22 cellular contexts compared by ENCODE assay signal in the genomic region with DNA sequence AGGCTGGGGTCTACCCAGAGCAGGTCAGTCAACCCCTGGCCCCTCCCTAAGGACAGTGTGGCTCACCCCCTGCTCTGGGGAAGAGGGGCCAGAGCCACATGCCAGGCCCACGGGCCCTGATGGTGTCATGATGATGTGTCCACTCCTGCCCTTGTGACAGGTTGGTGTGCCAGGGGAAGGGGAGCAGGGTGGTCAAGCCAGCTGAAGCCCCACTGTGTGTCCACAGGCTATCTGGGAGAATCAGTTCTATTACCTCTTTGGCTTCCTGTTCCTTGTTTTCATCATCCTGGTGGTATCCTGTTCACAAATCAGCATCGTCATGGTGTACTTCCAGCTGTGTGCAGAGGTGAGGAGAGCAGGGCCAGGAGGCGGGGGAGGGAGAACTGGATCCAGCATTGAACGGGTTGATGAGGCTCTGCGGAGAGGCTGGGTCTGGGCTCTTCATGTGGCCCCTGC. TPM values are rescaled to one million over a fixed set of nuclear protein-coding genes. Genes with fewer than 3 reads are reported as not detected.
DNase-seq lines count a peak whose midpoint lies in the region; ATAC-seq, FAIRE-seq and TF ChIP-seq lines count a peak whose summit lies in the region.
"Had no signal": no experiment of that assay in that cellular context is flagged by ENCODE, and none has a peak within 500 bp of the region (broad histone marks: within the 10 kb centered on the region; RNA-seq: fewer than 3 reads in every experiment).

No MANE protein-coding gene starts in this region.

- in situ Hi-C loops in IMR-90 (cut with MboI; ENCODE audit: low sequenced_read_pairs) (no loop called here), K562 (cut with MboI) (loop anchor here (25.0 kb wide), 1 partner anchor 503 kb away; a partner anchor contains a TSS)

- no peaks in the 10 kb centered on the region for H3K9me3 ChIP-seq in IMR-90 (ENCODE audit: control insufficient read depth, insufficient read depth, low read length)
- H3K9me3 ChIP-seq in K562 (replicated peaks; ENCODE audit: control insufficient read depth, insufficient read depth, low read depth, low read length) = no peaks in the 10 kb centered on the region
- H3K9me3 ChIP-seq in right lobe of liver = no peaks in the 10 kb centered on the region
- no peaks in the 10 kb centered on the region for H3K9me3 ChIP-seq in upper lobe of right lung

- H3K23ac ChIP-seq in IMR-90 (ENCODE audit: low read depth, low read length) = no peak overlapping the region

- H3K18ac ChIP-seq in IMR-90 (ENCODE audit: low read depth, low read length) = no peak overlapping the region

- no peak overlapping the region for H3K27ac ChIP-seq in IMR-90 (ENCODE audit: insufficient read depth, low read length)
- H3K27ac ChIP-seq in K562 (ENCODE audit: extremely low read depth, low read depth, low read length) = peak overlapping the region; percentile 85
- H3K27ac ChIP-seq in right lobe of liver = no peak overlapping the region
- H3K27ac ChIP-seq in upper lobe of right lung = no peak overlapping the region
- H3K27ac ChIP-seq: C4-2B, SK-N-MC had no signal

- H2AFZ ChIP-seq in IMR-90 (replicated peaks; ENCODE audit: low read length, poor library complexity) (no peak overlapping the region), K562 (ENCODE audit: low read depth, low read length) (peak overlapping the region; percentile 12; the same call in 1 of the 2 replicates)

- H2AK9ac ChIP-seq in IMR-90 (replicated peaks; ENCODE audit: low read depth, low read length, poor library complexity) = peak overlapping the region; percentile 42

- dilution Hi-C loops in IMR-90 (cut with HindIII; ENCODE audit: low sequenced_read_pairs, unreplicated experiment) = no loop called here

- peaks cover 0 to 15% of the 10 kb centered on the region in 2 experiments; a peak in 2 of 4 replicates for H3K79me1 ChIP-seq in IMR-90 (ENCODE audit: low read depth in 1 of 2, low read length in 2 of 2)

- peaks cover 57% of the 10 kb centered on the region for H3K36me3 ChIP-seq in IMR-90 (ENCODE audit: control insufficient read depth, insufficient read depth, low read length)
- peaks cover 77% of the 10 kb centered on the region for H3K36me3 ChIP-seq in K562 (ENCODE audit: control insufficient read depth, insufficient read depth, low read length)
- H3K36me3 ChIP-seq in right lobe of liver = peaks cover 0 to 64% (median 25%) of the 10 kb centered on the region in 4 donors
- H3K36me3 ChIP-seq in upper lobe of right lung = peaks cover 63% of the 10 kb centered on the region

- H2BK120ac ChIP-seq in IMR-90 (ENCODE audit: low read depth, low read length) = no peak overlapping the region

- no peak overlapping the region for H3K14ac ChIP-seq in IMR-90 (replicated peaks; ENCODE audit: low read depth, low read length)

- H3K79me2 ChIP-seq in K562 (ENCODE audit: control insufficient read depth, insufficient read depth, low read length) = no peaks in the 10 kb centered on the region

- H4K8ac ChIP-seq in IMR-90 (ENCODE audit: low read depth in 2 of 2, low read length in 2 of 2) = no peak overlapping the region

- no peak for TF ChIP-seq RAD21 in IMR-90 (IDR thresholded peaks at IDR 0.05; ENCODE audit: low read length)
- 0 out of 4 replicates have a peak, but pooled peaks of 1 of the 2 experiments have one; percentile 17 for TF ChIP-seq RAD21 in K562 (CRISPR knock-in tag; conservative IDR thresholded peaks at IDR 0.05 in 1 of 2, IDR thresholded peaks at IDR 0.05 in 1 of 2)

- H3K56ac ChIP-seq in IMR-90 (ENCODE audit: extremely low read depth, insufficient read depth, low read length) = no peak overlapping the region

- peaks cover 6% of the 10 kb centered on the region for H4K20me1 ChIP-seq in IMR-90 (ENCODE audit: insufficient read depth, low read length)
- H4K20me1 ChIP-seq in K562 (replicated peaks; ENCODE audit: control insufficient read depth, insufficient read depth, low read length) = no peaks in the 10 kb centered on the region

- no peak overlapping the region for H2BK5ac ChIP-seq in IMR-90 (ENCODE audit: low read depth, low read length, poor library complexity, severe bottlenecking)

- H3K9me1 ChIP-seq in IMR-90 (ENCODE audit: insufficient read depth, low read length) (peaks cover 20% of the 10 kb centered on the region; the same call in 1 of the 2 replicates), K562 (ENCODE audit: control insufficient read depth, insufficient read depth, low read length) (peaks cover 3% of the 10 kb centered on the region)

- H3K4me1 ChIP-seq in IMR-90 (ENCODE audit: control insufficient read depth, insufficient read depth, low read length) (peaks cover 7% of the 10 kb centered on the region; the same call in 1 of the 2 replicates), K562 (replicated peaks in 1 of 2; ENCODE audit: control insufficient read depth in 2 of 2, insufficient read depth in 2 of 2, low read length in 2 of 2) (peaks cover 10 to 14% of the 10 kb centered on the region in 2 experiments), right lobe of liver (peaks cover 0 to 10% (median 4%) of the 10 kb centered on the region in 4 donors), upper lobe of right lung (peaks cover 11% of the 10 kb centered on the region)

- H3K4me2 ChIP-seq in IMR-90 (ENCODE audit: low read depth, low read length) (no peak overlapping the region), K562 (ENCODE audit: insufficient read depth, low read length) (peak overlapping the region; percentile 48; the same call in 1 of the 2 replicates)

- TF ChIP-seq POLR2A in IMR-90 (IDR thresholded peaks at IDR 0.05; ENCODE audit: low read depth, low read length) = no peak
- TF ChIP-seq POLR2A in K562 (conservative IDR thresholded peaks at IDR 0.05) = no peak
- TF ChIP-seq POLR2A in right lobe of liver (IDR thresholded peaks at IDR 0.05) = no peak

- CTCF ChIA-PET in IMR-90 (lab: Yijun Ruan, JAX) (no interaction called here), K562 (lab: Yijun Ruan, JAX; ENCODE audit: low intra/inter-chr PET ratio) (interaction anchor here (1.3 kb wide), 1 partner anchor 493 kb away, joined by 3 read pairs; no protein-coding TSS in a partner anchor)

- FAIRE-seq in K562 (lab: Jason Lieb, UNC) = peak; percentile 79
- FAIRE-seq: RCC 7860 had no signal

- TF ChIP-seq EP300 in K562 (IDR thresholded peaks at IDR 0.05; ENCODE audit: low read length) = peak; percentile 86

- no peak overlapping the region for H2BK15ac ChIP-seq in IMR-90 (ENCODE audit: low read depth, low read length)

- no peak for ATAC-seq in IMR-90 (ENCODE audit: low read depth)
- peak; percentile 91 for ATAC-seq in K562
- no peak for ATAC-seq in right lobe of liver
- ATAC-seq in upper lobe of right lung = no peak
- ATAC-seq in esophagus mucosa = no peak
- no peak for ATAC-seq in HG02840 (IDR thresholded peaks at IDR 0.05; ENCODE audit: low FRiP score, unreplicated experiment)

- no peak overlapping the region for H4K91ac ChIP-seq in IMR-90 (ENCODE audit: insufficient read depth, low read depth, low read length)

- no peak overlapping the region for H2AK5ac ChIP-seq in IMR-90 (ENCODE audit: low read depth, low read length)

- TF ChIP-seq CTCF in IMR-90 (conservative IDR thresholded peaks at IDR 0.05; ENCODE audit: low read depth, low read length) = no peak
- no peak for TF ChIP-seq CTCF in K562 (IDR thresholded peaks at IDR 0.05 in 2 of 3, conservative IDR thresholded peaks at IDR 0.05 in 1 of 3; ENCODE audit: insufficient read depth in 2 of 3, low read depth in 1 of 3, low read length in 3 of 3)
- no peak for TF ChIP-seq CTCF in right lobe of liver (IDR thresholded peaks at IDR 0.05)
- TF ChIP-seq CTCF in upper lobe of right lung (IDR thresholded peaks at IDR 0.05) = no peak

- BruUV-seq in IMR-90 (replicated peaks; lab: Mats Ljungman, UMichigan) (no TSS peak), K562 (replicated peaks; lab: Mats Ljungman, UMichigan) (no TSS peak)

- 68% methylated on average over 3 of the region's 5 CpGs; no CpG with 5 or more reads in 1 of the 2 experiments for WGBS in IMR-90 (ENCODE audit: extremely low coverage in 2 of 2, insufficient read length in 1 of 2), 2 experiments
- 19% methylated on average over 5 of the region's 5 CpGs for WGBS in K562 (ENCODE audit: insufficient coverage, low coverage, missing lambda C conversion rate)
- 86% methylated on average over 4 of the region's 5 CpGs for WGBS in right lobe of liver (ENCODE audit: insufficient coverage, low coverage, low lambda C conversion rate, missing lambda C conversion rate)

- POLR2A ChIA-PET in IMR-90 (lab: Charles Lee; ENCODE audit: unreplicated experiment) (no interaction called here), K562 (lab: Yijun Ruan, JAX) (interaction anchor here (0.5 to 1.1 kb wide), 3 partner anchors 9 to 225 kb away, joined by 3 read pairs; no protein-coding TSS in a partner anchor)

- H2BK20ac ChIP-seq in IMR-90 (ENCODE audit: low read depth, low read length) = no peak overlapping the region

- DNase-seq in IMR-90 = no peak
- DNase-seq in K562 (ENCODE audit: extremely low read depth in 1 of 4, low spot score in 3 of 4) = peak; percentile 47 to 75 (median 66)
- peak in 2 of 3 donors; percentile 36 to 39 for DNase-seq in right lobe of liver
- peak; percentile 38 for DNase-seq in upper lobe of right lung
- DNase-seq in activated CD8-positive, alpha-beta memory T cell treated with anti-CD3 and anti-CD28 coated beads, Interleukin-2, amount 50 U/mL, for 4 hours = no peak
- DNase-seq: ACHN; AML-193; COR-L47; GDM1; HCEC 1CT; NCI-H1105 treated with DMSO at 0.1 percent for 48 hours; NCI-H1694; NCI-H2081 treated with DMSO at 0.1 percent for 48 hours; NCI-H510A; NCI-H748 treated with DMSO at 0.1 percent for 48 hours; NK-92 treated with Interleukin-12 subunit alpha and Interleukin-12 subunit beta, amount 100 ng/mL, for 24 hours; SHP77 had no signal

- H3K4ac ChIP-seq in IMR-90 (ENCODE audit: low read depth, low read length) = no peak overlapping the region

- H3K4me3 ChIP-seq in IMR-90 (ENCODE audit: insufficient read depth, low read depth, low read length) = no peak overlapping the region
- H3K4me3 ChIP-seq in K562 = no peak overlapping the region
- no peak overlapping the region for H3K4me3 ChIP-seq in right lobe of liver
- H3K4me3 ChIP-seq in upper lobe of right lung = no peak overlapping the region
- H3K4me3 ChIP-seq: SK-N-MC had no signal

- intact Hi-C loops in IMR-90 (cut with micrococcal nuclease) (no loop called here), K562 (cut with micrococcal nuclease) (loop anchor here (5.0 to 10.0 kb wide), 2 partner anchors 278 to 495 kb away; no protein-coding TSS in a partner anchor), right lobe of liver (cut with DNase I) (loop anchor here in 1 of 2 donors (10.0 kb wide), 1 partner anchor 65 kb away; no protein-coding TSS in a partner anchor), upper lobe of right lung (cut with DNase I) (no loop called here)

- no peak overlapping the region for H4K5ac ChIP-seq in IMR-90 (ENCODE audit: low read depth, low read length)

- no peaks in the 10 kb centered on the region for H3K27me3 ChIP-seq in IMR-90 (ENCODE audit: control insufficient read depth, insufficient read depth, low read length)
- H3K27me3 ChIP-seq in K562 (ENCODE audit: control insufficient read depth in 2 of 2, insufficient read depth in 2 of 2, low read length in 2 of 2) = no peaks in the 10 kb centered on the region
- no peaks in the 10 kb centered on the region for H3K27me3 ChIP-seq in right lobe of liver
- H3K27me3 ChIP-seq in upper lobe of right lung = no peaks in the 10 kb centered on the region

- no peak overlapping the region for H3K9ac ChIP-seq in IMR-90 (ENCODE audit: low read depth, low read length)
- peak overlapping the region; percentile 47 to 76 for H3K9ac ChIP-seq in K562 (ENCODE audit: insufficient read depth in 1 of 2, low read depth in 2 of 2, low read length in 2 of 2)

RNA-seq across cellular contexts. Expression of a gene that starts 47.7 kb away (rescaled TPM):
- total RNA-seq in IMR-90 (2012; rRNA removed) (2.9 and 3.1 TPM in 2 replicates), K562 (2014; rRNA removed) (4.0 and 5.5 TPM in 2 replicates), K562 (2014; rRNA removed; fragmentation: Illumina TruSeq; extraction: Trizol) (5.6 and 6.4 TPM in 2 replicates), K562 (2015; rRNA removed; fragmentation: Illumina TruSeq; extraction: Trizol) (6.2 and 6.7 TPM in 2 replicates), K562 (2021) (20.1 and 21.8 TPM in 2 replicates), right lobe of liver (1 to 10 TPM; 1.5 to 3.1 (median 2.4) TPM), upper lobe of right lung (15.9 TPM), esophagus mucosa (11.0 TPM)
- polyA plus RNA-seq in IMR-90 (2012; rRNA removed) (7.5 and 7.7 TPM in 2 replicates), K562 (2011; rRNA removed) (7.1 and 7.2 TPM in 2 replicates), K562 (2014; fragmentation: Illumina TruSeq; extraction: Trizol) (21.8 and 24.3 TPM in 2 replicates), K562 (2014; fragmentation: Nextera tagmentation; extraction: Ambion mirVana) (1 to 10 TPM; 3.1 to 5.3 TPM), K562 (2014; rRNA removed) (10.6 and 11.4 TPM in 2 replicates)
- 3.8 and 4.2 TPM in 2 replicates for polyA plus RNA-seq in IMR-90 (2012; cell fraction: cytosol; rRNA removed)
- polyA plus RNA-seq in IMR-90 (2012; cell fraction: nucleus; rRNA removed; ENCODE audit: low replicate concordance) = 6.0 and 7.6 TPM in 2 replicates
- total RNA-seq in K562 (2011; cell fraction: chromatin; rRNA removed; ENCODE audit: low replicate concordance) = 15.9 and 22.3 TPM in 2 replicates
- total RNA-seq in K562 (2011; cell fraction: nucleolus; rRNA removed) = 11.4 and 12.5 TPM in 2 replicates
- total RNA-seq in K562 (2011; cell fraction: nucleoplasm; rRNA removed) = 18.0 and 31.8 TPM in 2 replicates
- 9.6 and 9.7 TPM in 2 replicates for polyA plus RNA-seq in K562 (2011; cell fraction: cytosol; rRNA removed)
- 7.9 and 13.1 TPM in 2 replicates for polyA plus RNA-seq in K562 (2011; cell fraction: nucleus; rRNA removed)
- polyA plus RNA-seq in K562 (2012) = 11.7 and 12.7 TPM in 2 replicates
- polyA minus RNA-seq in K562 (2011; rRNA and poly(A)+ RNA removed) = 6.5 and 8.3 TPM in 2 replicates
- polyA minus RNA-seq in K562 (2011; cell fraction: cytosol; rRNA and poly(A)+ RNA removed) = 10.6 and 13.0 TPM in 2 replicates
- polyA minus RNA-seq in K562 (2011; cell fraction: nucleus; rRNA and poly(A)+ RNA removed) = 5.3 and 6.8 TPM in 2 replicates

RNA-seq across cellular contexts. Expression of a gene that starts 47.9 kb away (rescaled TPM):
- 23.1 and 25.5 TPM in 2 replicates for total RNA-seq in IMR-90 (2012; rRNA removed)
- 35.4 and 41.1 TPM in 2 replicates for polyA plus RNA-seq in IMR-90 (2012; rRNA removed)
- 25.5 and 26.9 TPM in 2 replicates for polyA plus RNA-seq in IMR-90 (2012; cell fraction: cytosol; rRNA removed)
- polyA plus RNA-seq in IMR-90 (2012; cell fraction: nucleus; rRNA removed; ENCODE audit: low replicate concordance) = 17.8 and 18.6 TPM in 2 replicates
- total RNA-seq in K562 (2011; cell fraction: chromatin; rRNA removed; ENCODE audit: low replicate concordance) = 57.2 and 80.7 TPM in 2 replicates
- total RNA-seq in K562 (2011; cell fraction: nucleolus; rRNA removed) = 72.2 and 72.5 TPM in 2 replicates
- total RNA-seq in K562 (2011; cell fraction: nucleoplasm; rRNA removed) = 70.9 and 93.4 TPM in 2 replicates
- 23.5 and 29.4 TPM in 2 replicates for total RNA-seq in K562 (2014; rRNA removed)
- total RNA-seq in K562 (2014; rRNA removed; fragmentation: Illumina TruSeq; extraction: Trizol) = 25.7 and 25.9 TPM in 2 replicates
- total RNA-seq in K562 (2015; rRNA removed; fragmentation: Illumina TruSeq; extraction: Trizol) = 32.8 and 33.2 TPM in 2 replicates
- 38.2 and 44.7 TPM in 2 replicates for total RNA-seq in K562 (2021)
- 21.3 and 21.6 TPM in 2 replicates for polyA plus RNA-seq in K562 (2011; rRNA removed)
- 19.2 and 27.8 TPM in 2 replicates for polyA plus RNA-seq in K562 (2011; cell fraction: cytosol; rRNA removed)
- 15.0 and 22.1 TPM in 2 replicates for polyA plus RNA-seq in K562 (2011; cell fraction: nucleus; rRNA removed)
- 22.6 and 26.2 TPM in 2 replicates for polyA plus RNA-seq in K562 (2012)
- polyA plus RNA-seq in K562 (2014; fragmentation: Illumina TruSeq; extraction: Trizol) = 32.7 and 34.3 TPM in 2 replicates
- polyA plus RNA-seq in K562 (2014; fragmentation: Nextera tagmentation; extraction: Ambion mirVana) = 1 to 10 TPM; 3.5 to 6.0 TPM
- polyA plus RNA-seq in K562 (2014; rRNA removed) = 22.7 and 24.8 TPM in 2 replicates
- polyA minus RNA-seq in K562 (2011; rRNA and poly(A)+ RNA removed) = 25.2 and 26.7 TPM in 2 replicates
- 19.7 and 23.0 TPM in 2 replicates for polyA minus RNA-seq in K562 (2011; cell fraction: cytosol; rRNA and poly(A)+ RNA removed)
- 13.7 and 16.8 TPM in 2 replicates for polyA minus RNA-seq in K562 (2011; cell fraction: nucleus; rRNA and poly(A)+ RNA removed)
- 10 to 100 TPM; 24.2 to 40.2 (median 28.7) TPM for total RNA-seq in right lobe of liver
- 31.5 TPM for total RNA-seq in upper lobe of right lung
- total RNA-seq in esophagus mucosa = 18.3 TPM

RNA-seq across cellular contexts. Expression of a gene that starts 50.3 kb away (rescaled TPM):
- 31.1 and 35.3 TPM in 2 replicates for total RNA-seq in IMR-90 (2012; rRNA removed)
- polyA plus RNA-seq in IMR-90 (2012; rRNA removed) = 59.1 and 62.0 TPM in 2 replicates
- 32.6 and 42.6 TPM in 2 replicates for polyA plus RNA-seq in IMR-90 (2012; cell fraction: cytosol; rRNA removed)
- polyA plus RNA-seq in IMR-90 (2012; cell fraction: nucleus; rRNA removed; ENCODE audit: low replicate concordance) = 54.6 and 63.8 TPM in 2 replicates
- 78.5 and 135 TPM in 2 replicates for total RNA-seq in K562 (2011; cell fraction: chromatin; rRNA removed; ENCODE audit: low replicate concordance)
- total RNA-seq in K562 (2011; cell fraction: nucleolus; rRNA removed) = 130 and 142 TPM in 2 replicates
- 113 and 145 TPM in 2 replicates for total RNA-seq in K562 (2011; cell fraction: nucleoplasm; rRNA removed)
- total RNA-seq in K562 (2014; rRNA removed) = 14.5 and 22.1 TPM in 2 replicates
- 19.7 and 20.9 TPM in 2 replicates for total RNA-seq in K562 (2014; rRNA removed; fragmentation: Illumina TruSeq; extraction: Trizol)
- 25.6 and 29.2 TPM in 2 replicates for total RNA-seq in K562 (2015; rRNA removed; fragmentation: Illumina TruSeq; extraction: Trizol)
- total RNA-seq in K562 (2021) = 35.0 and 37.9 TPM in 2 replicates
- 39.7 and 54.8 TPM in 2 replicates for polyA plus RNA-seq in K562 (2011; rRNA removed)
- 46.2 and 53.5 TPM in 2 replicates for polyA plus RNA-seq in K562 (2011; cell fraction: cytosol; rRNA removed)
- polyA plus RNA-seq in K562 (2011; cell fraction: nucleus; rRNA removed) = 53.7 and 73.9 TPM in 2 replicates
- polyA plus RNA-seq in K562 (2012) = 30.7 and 40.9 TPM in 2 replicates
- polyA plus RNA-seq in K562 (2014; fragmentation: Illumina TruSeq; extraction: Trizol) = 41.0 and 46.3 TPM in 2 replicates
- 10 to 100 TPM; 15.9 to 20.2 TPM for polyA plus RNA-seq in K562 (2014; fragmentation: Nextera tagmentation; extraction: Ambion mirVana)
- 26.9 and 30.2 TPM in 2 replicates for polyA plus RNA-seq in K562 (2014; rRNA removed)
- polyA minus RNA-seq in K562 (2011; rRNA and poly(A)+ RNA removed) = 45.1 and 50.0 TPM in 2 replicates
- 38.8 and 51.2 TPM in 2 replicates for polyA minus RNA-seq in K562 (2011; cell fraction: cytosol; rRNA and poly(A)+ RNA removed)
- 41.9 and 70.4 TPM in 2 replicates for polyA minus RNA-seq in K562 (2011; cell fraction: nucleus; rRNA and poly(A)+ RNA removed)
- 10 to 100 TPM; 26.9 to 33.9 (median 30.5) TPM for total RNA-seq in right lobe of liver
- total RNA-seq in upper lobe of right lung = 49.2 TPM
- total RNA-seq in esophagus mucosa = 42.4 TPM

Comparison
In these comparisons a context has a peak if more than half of its experiments do, and no peak if none do; other contexts are left out.
1. DNase-seq: peak in K562 (4 of 4), right lobe of liver (2 of 3) and upper lobe of right lung (single experiment); none in IMR-90 (single experiment) and activated CD8-positive, alpha-beta memory T cell treated with anti-CD3 and anti-CD28 coated beads, Interleukin-2, amount 50 U/mL, for 4 hours (single experiment).